8 cellular contexts compared by ENCODE assay signal in the genomic region with DNA sequence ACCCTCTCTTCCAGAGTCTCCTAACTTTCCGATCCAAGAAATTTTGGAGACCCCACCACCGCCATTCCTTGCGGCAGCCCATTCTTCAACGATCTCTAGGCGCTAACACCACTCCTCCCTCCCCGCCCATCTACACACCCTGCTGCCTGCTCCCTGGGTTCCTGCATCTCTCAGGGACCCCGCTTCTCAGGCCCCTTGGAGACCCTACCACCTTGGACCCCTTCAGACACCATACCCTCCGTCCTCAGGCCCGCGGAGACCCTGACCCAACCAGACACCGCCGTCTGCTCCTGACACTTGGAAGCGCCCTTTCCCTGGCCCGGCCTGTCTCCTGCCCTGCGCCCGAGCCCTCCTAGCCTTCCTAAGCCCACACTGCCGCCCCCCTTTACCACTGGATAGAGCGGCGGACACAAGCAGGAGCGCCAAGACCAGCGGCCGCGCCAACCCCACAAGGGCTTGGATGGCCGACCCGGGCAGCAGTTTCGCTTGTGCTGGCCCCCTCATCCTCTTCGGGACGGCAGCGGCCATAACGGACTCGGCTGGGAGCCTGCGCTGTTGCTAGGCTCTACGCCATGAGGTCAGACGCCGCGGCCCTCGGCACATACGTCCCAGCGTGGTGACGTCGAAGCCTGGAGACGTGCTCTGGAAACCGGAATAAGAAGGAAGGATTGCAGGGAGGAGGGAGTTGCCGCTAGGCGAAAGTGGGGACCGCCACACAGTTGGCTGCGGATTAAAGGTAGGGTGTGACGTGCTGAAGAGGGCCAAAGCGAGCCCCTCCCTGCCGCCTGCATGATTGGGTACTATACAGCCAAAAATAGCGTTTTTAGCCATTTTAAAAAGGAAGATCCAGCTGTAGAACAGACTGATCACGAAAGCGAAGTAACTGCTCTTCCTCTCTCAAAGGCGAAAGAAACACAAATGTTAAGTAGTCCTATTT. TPM values are rescaled to one million over a fixed set of nuclear protein-coding genes. Genes with fewer than 3 reads are reported as not detected.
DNase-seq lines count a peak whose midpoint lies in the region; ATAC-seq and TF ChIP-seq lines count a peak whose summit lies in the region.

A gene (minus strand): TSS at position 569 of the 937 bp plus-strand sequence. CDS start 41 bp downstream, at position 528.

- DNase-seq in GM06990 (ENCODE audit: extremely low read depth, insufficient read length), result peak; percentile 92
- peak; percentile 94 for DNase-seq in NCI-H1048 (lab: John Stamatoyannopoulos, UW)
- peak; percentile 90 for DNase-seq in SK-N-SH
- DNase-seq in activated naive CD4-positive, alpha-beta T cell treated with anti-CD3 and anti-CD28 coated beads, Interleukin-2, amount 50 U/mL, for 16 hours, result peak; percentile 89
- peak; percentile 91 for DNase-seq in germinal center (ENCODE audit: low spot score)
- peak; percentile 90 for DNase-seq in non-pigmented ciliary epithelial cell (ENCODE audit: low read depth)
- DNase-seq in superior temporal gyrus (ENCODE audit: extremely low spot score), result peak; percentile 98

- no peaks in the 10 kb centered on the region for H3K9me2 ChIP-seq in SK-N-SH

- H2AFZ ChIP-seq in SK-N-SH (ENCODE audit: low read depth), result peak within 1 kb of the TSS; percentile 86

- H4K20me1 ChIP-seq in SK-N-SH (ENCODE audit: insufficient read depth), result no peaks in the 10 kb centered on the region

- peaks cover 33% of the 10 kb centered on the region for H3F3A ChIP-seq in SK-N-SH (replicated peaks; ENCODE audit: insufficient read depth)

- H3K4me2 ChIP-seq in SK-N-SH, result peak within 1 kb of the TSS; percentile 85

- H3K9me3 ChIP-seq in SK-N-SH, result peaks cover 3% of the 10 kb centered on the region; the same call in 1 of the 2 replicates

- ATAC-seq in HG02571 (IDR thresholded peaks at IDR 0.05; ENCODE audit: unreplicated experiment), result peak; percentile 97

- H3K36me3 ChIP-seq in GM06990 (ENCODE audit: control insufficient read depth, insufficient read depth, low read length) (peaks cover 6% of the 10 kb centered on the region), SK-N-SH (replicated peaks in 1 of 2; ENCODE audit: control insufficient read depth in 1 of 2, insufficient read depth in 2 of 2, low read length in 1 of 2) (peaks cover 17 to 34% of the 10 kb centered on the region in 2 experiments)

- peak within 1 kb of the TSS; percentile 83 to 90 for H3K27ac ChIP-seq in SK-N-SH (ENCODE audit: low read depth in 2 of 2, low read length in 1 of 2)

- TF ChIP-seq EP300 in SK-N-SH (IDR thresholded peaks at IDR 0.05; ENCODE audit: borderline replicate concordance in 1 of 2, low read depth in 1 of 2, low read length in 1 of 2), result no peak

- POLR2A ChIA-PET in SK-N-SH (lab: Yijun Ruan, JAX), result no interaction called here

- H3K4me3 ChIP-seq in GM06990 (replicated peaks; ENCODE audit: low read depth, low read length) (peak within 1 kb of the TSS; percentile 100), SK-N-SH (ENCODE audit: low read depth in 2 of 2, low read length in 1 of 2) (peak within 1 kb of the TSS; percentile 81 to 97)

- TF ChIP-seq CTCF in GM06990 (IDR thresholded peaks at IDR 0.05; ENCODE audit: insufficient read depth, low read length, poor library complexity, severe bottlenecking), result no peak
- peak; percentile 14; the same call in 1 of the 2 replicates for TF ChIP-seq CTCF in SK-N-SH (IDR thresholded peaks at IDR 0.05)

- CTCF ChIA-PET in SK-N-SH (lab: Yijun Ruan, JAX), result interaction anchor here (1.4 to 3.8 kb wide), 3 partner anchors 12 to 547 kb away, joined by 5 to 27 read pairs (median 7); no protein-coding TSS in a partner anchor

- peaks cover 57% of the 10 kb centered on the region for H3K79me2 ChIP-seq in SK-N-SH (ENCODE audit: insufficient read depth)

- TF ChIP-seq RAD21 in SK-N-SH (IDR thresholded peaks at IDR 0.05; ENCODE audit: low read length), result no peak

- H3K27me3 ChIP-seq in GM06990 (replicated peaks; ENCODE audit: control insufficient read depth, insufficient read depth, low read length), result no peaks in the 10 kb centered on the region
- H3K27me3 ChIP-seq in SK-N-SH (ENCODE audit: insufficient read depth), result no peaks in the 10 kb centered on the region

- peak within 1 kb of the TSS; percentile 97 for H3K9ac ChIP-seq in SK-N-SH

- WGBS in SK-N-SH (ENCODE audit: low lambda C conversion rate), result under 1% methylated on average over 29 of the region's 54 CpGs

- peaks cover 8 to 13% of the 10 kb centered on the region in 2 experiments; a peak in 3 of 4 replicates for H3K4me1 ChIP-seq in SK-N-SH (ENCODE audit: control insufficient read depth in 1 of 2, insufficient read depth in 2 of 2, low read depth in 1 of 2, low read length in 1 of 2)

TF ChIP-seq in SK-N-SH, 30 proteins besides CTCF, POLR2A, EP300 and RAD21:
- TF ChIP-seq SIN3A (IDR thresholded peaks at IDR 0.05; ENCODE audit: borderline replicate concordance, low read depth, low read length) (peak; percentile 58; the same call in 1 of the 2 replicates), CHD2 (IDR thresholded peaks at IDR 0.05; ENCODE audit: low read length, partially characterized antibody) (peak; percentile 73), ELF1 (IDR thresholded peaks at IDR 0.05) (peak; percentile 86), MXI1 (IDR thresholded peaks at IDR 0.05; ENCODE audit: low read depth, low read length) (peak; percentile 79; the same call in 1 of the 2 replicates), RFX5 (IDR thresholded peaks at IDR 0.05; ENCODE audit: low read length) (peak; percentile 63), TAF1 (IDR thresholded peaks at IDR 0.05; ENCODE audit: borderline replicate concordance, low read depth, low read length) (peak; percentile 85), RCOR1 (IDR thresholded peaks at IDR 0.05; ENCODE audit: low read length) (peak; percentile 57; the same call in 1 of the 2 replicates), YY1 (IDR thresholded peaks at IDR 0.05; ENCODE audit: low read depth) (peak; percentile 93), NFIC (IDR thresholded peaks at IDR 0.05; ENCODE audit: borderline replicate concordance) (no peak), NRF1 (IDR thresholded peaks at IDR 0.05; ENCODE audit: low read depth, low read length) (0 out of 2 replicates have a peak, but pooled peaks have one; percentile 36), GABPA (IDR thresholded peaks at IDR 0.05; ENCODE audit: low read depth) (peak; percentile 54; the same call in 1 of the 2 replicates), POLR2AphosphoS5 (IDR thresholded peaks at IDR 0.05; ENCODE audit: low read depth, low read length) (peak; percentile 80)
- TF ChIP-seq, protein P1, sequence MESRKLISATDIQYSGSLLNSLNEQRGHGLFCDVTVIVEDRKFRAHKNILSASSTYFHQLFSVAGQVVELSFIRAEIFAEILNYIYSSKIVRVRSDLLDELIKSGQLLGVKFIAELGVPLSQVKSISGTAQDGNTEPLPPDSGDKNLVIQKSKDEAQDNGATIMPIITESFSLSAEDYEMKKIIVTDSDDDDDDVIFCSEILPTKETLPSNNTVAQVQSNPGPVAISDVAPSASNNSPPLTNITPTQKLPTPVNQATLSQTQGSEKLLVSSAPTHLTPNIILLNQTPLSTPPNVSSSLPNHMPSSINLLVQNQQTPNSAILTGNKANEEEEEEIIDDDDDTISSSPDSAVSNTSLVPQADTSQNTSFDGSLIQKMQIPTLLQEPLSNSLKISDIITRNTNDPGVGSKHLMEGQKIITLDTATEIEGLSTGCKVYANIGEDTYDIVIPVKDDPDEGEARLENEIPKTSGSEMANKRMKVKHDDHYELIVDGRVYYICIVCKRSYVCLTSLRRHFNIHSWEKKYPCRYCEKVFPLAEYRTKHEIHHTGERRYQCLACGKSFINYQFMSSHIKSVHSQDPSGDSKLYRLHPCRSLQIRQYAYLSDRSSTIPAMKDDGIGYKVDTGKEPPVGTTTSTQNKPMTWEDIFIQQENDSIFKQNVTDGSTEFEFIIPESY (IDR thresholded peaks at IDR 0.05; ENCODE audit: borderline replicate concordance, low read depth), result no peak
- TF ChIP-seq, protein P2, sequence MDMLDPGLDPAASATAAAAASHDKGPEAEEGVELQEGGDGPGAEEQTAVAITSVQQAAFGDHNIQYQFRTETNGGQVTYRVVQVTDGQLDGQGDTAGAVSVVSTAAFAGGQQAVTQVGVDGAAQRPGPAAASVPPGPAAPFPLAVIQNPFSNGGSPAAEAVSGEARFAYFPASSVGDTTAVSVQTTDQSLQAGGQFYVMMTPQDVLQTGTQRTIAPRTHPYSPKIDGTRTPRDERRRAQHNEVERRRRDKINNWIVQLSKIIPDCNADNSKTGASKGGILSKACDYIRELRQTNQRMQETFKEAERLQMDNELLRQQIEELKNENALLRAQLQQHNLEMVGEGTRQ (IDR thresholded peaks at IDR 0.05; ENCODE audit: borderline replicate concordance, low read depth, low read length), result no peak
- TF ChIP-seq, protein P3, sequence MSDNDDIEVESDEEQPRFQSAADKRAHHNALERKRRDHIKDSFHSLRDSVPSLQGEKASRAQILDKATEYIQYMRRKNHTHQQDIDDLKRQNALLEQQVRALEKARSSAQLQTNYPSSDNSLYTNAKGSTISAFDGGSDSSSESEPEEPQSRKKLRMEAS (IDR thresholded peaks at IDR 0.05; ENCODE audit: low read depth), result peak; percentile 1; the same call in 1 of the 2 replicates
TF ChIP-seq in SK-N-SH: peak in this region for 12.

RNA-seq across cellular contexts. Expression of the gene that starts here (rescaled TPM):
- 81.0 and 106 TPM in 2 replicates for polyA plus RNA-seq in SK-N-SH (2012; rRNA removed)
- 99.4 and 101 TPM in 2 replicates for polyA plus RNA-seq in SK-N-SH (2012; cell fraction: cytosol; rRNA removed)
- polyA plus RNA-seq in SK-N-SH (2012; cell fraction: nucleus; rRNA removed), result 17.5 and 54.9 TPM in 2 replicates

Comparison
In these comparisons a context has a peak if more than half of its experiments do, and no peak if none do; other contexts are left out.
1. Peak in every context shown above with its lines: DNase-seq, ATAC-seq, H3K4me3 ChIP-seq and H3K27ac ChIP-seq.